ENCODE assay signal across 16 cellular contexts in the genomic region with DNA sequence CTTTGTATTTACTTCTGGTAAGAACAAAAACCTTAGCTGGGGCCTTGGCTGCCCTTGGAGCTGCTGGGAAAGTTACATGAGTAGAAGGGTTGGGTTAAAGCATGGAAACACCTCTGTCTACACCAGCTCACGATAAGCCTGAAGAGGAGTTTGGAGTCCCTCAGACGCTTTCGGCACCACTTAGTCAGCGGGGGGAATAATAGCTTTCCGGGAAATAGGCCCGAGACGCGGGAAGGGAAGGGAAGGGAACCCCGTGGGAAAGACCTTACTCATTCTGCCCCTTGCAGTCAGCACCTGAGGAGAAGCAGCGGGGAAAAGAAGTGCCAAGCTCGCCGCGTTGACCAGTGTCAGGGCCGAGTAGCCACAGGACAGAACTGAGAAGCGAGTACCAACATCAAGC.
DNase-seq lines count a peak whose midpoint lies in the region; ATAC-seq and TF ChIP-seq lines count a peak whose summit lies in the region.
"Had no signal": no experiment of that assay in that cellular context is flagged by ENCODE, and none has a peak within 500 bp of the region (broad histone marks: within the 10 kb centered on the region; RNA-seq: fewer than 3 reads in every experiment).

No MANE protein-coding gene starts in this region.

- no peaks in the 10 kb centered on the region for H3K36me3 Mint-ChIP-seq in activated CD4-positive, alpha-beta memory T cell treated with anti-CD3 and anti-CD28 coated beads for 36 hours
- H3K36me3 Mint-ChIP-seq in activated CD4-positive, alpha-beta memory T cell treated with anti-CD3 and anti-CD28 coated beads, Interleukin-2, amount 10 ng/mL, durations not matched to agents 7 days and 5 days (ENCODE audit: low read depth), result no peaks in the 10 kb centered on the region
- H3K36me3 Mint-ChIP-seq: CD14-positive monocyte; CD8-positive, alpha-beta T cell had no signal

- intact Hi-C loops in activated CD4-positive, alpha-beta memory T cell treated with anti-CD3 and anti-CD28 coated beads for 36 hours (cut with micrococcal nuclease), result no loop called here
- intact Hi-C loops in posterior vena cava (cut with DNase I), result no loop called here

- no peak overlapping the region for H3K4me3 ChIP-seq in RWPE2 (ENCODE audit: severe bottlenecking)

- no peak overlapping the region for H3K27ac Mint-ChIP-seq in activated CD4-positive, alpha-beta memory T cell treated with anti-CD3 and anti-CD28 coated beads for 36 hours
- no peak overlapping the region for H3K27ac Mint-ChIP-seq in activated CD4-positive, alpha-beta memory T cell treated with anti-CD3 and anti-CD28 coated beads, Interleukin-2, amount 10 ng/mL, durations not matched to agents 7 days and 5 days
- H3K27ac Mint-ChIP-seq: CD8-positive, alpha-beta T cell had no signal

- POLR2A ChIA-PET in activated CD4-positive, alpha-beta memory T cell treated with anti-CD3 and anti-CD28 coated beads for 36 hours (lab: Charles Lee), result no interaction called here
- POLR2A ChIA-PET in activated CD4-positive, alpha-beta memory T cell treated with anti-CD3 and anti-CD28 coated beads, Interleukin-2, amount 10 ng/mL, durations not matched to agents 7 days and 5 days (lab: Charles Lee), result no interaction called here

- no peaks in the 10 kb centered on the region for H3K9me3 Mint-ChIP-seq in activated CD4-positive, alpha-beta memory T cell treated with anti-CD3 and anti-CD28 coated beads for 36 hours
- no peaks in the 10 kb centered on the region for H3K9me3 Mint-ChIP-seq in activated CD4-positive, alpha-beta memory T cell treated with anti-CD3 and anti-CD28 coated beads, Interleukin-2, amount 10 ng/mL, durations not matched to agents 7 days and 5 days
- H3K9me3 Mint-ChIP-seq: CD14-positive monocyte; CD8-positive, alpha-beta T cell; H9 had no signal

- no peak overlapping the region for H3K4me3 Mint-ChIP-seq in activated CD4-positive, alpha-beta memory T cell treated with anti-CD3 and anti-CD28 coated beads for 36 hours
- H3K4me3 Mint-ChIP-seq in activated CD4-positive, alpha-beta memory T cell treated with anti-CD3 and anti-CD28 coated beads, Interleukin-2, amount 10 ng/mL, durations not matched to agents 7 days and 5 days, result no peak overlapping the region
- H3K4me3 Mint-ChIP-seq: CD14-positive monocyte; CD8-positive, alpha-beta T cell; H9 had no signal

- H3K27me3 ChIP-seq in RWPE2 (ENCODE audit: insufficient read depth, poor library complexity, severe bottlenecking), result no peaks in the 10 kb centered on the region

- no peaks in the 10 kb centered on the region for H3K27me3 Mint-ChIP-seq in activated CD4-positive, alpha-beta memory T cell treated with anti-CD3 and anti-CD28 coated beads for 36 hours
- H3K27me3 Mint-ChIP-seq in activated CD4-positive, alpha-beta memory T cell treated with anti-CD3 and anti-CD28 coated beads, Interleukin-2, amount 10 ng/mL, durations not matched to agents 7 days and 5 days, result no peaks in the 10 kb centered on the region

- ATAC-seq in RWPE2 (ENCODE audit: low read depth) (no peak), left lobe of liver (no peak)
- ATAC-seq: CD8-positive, alpha-beta T cell had no signal

- DNase-seq in activated CD4-positive, alpha-beta memory T cell treated with anti-CD3 and anti-CD28 coated beads for 36 hours, result peak; percentile 5
- no peak for DNase-seq in activated CD4-positive, alpha-beta memory T cell treated with anti-CD3 and anti-CD28 coated beads, Interleukin-2, amount 10 ng/mL, durations not matched to agents 7 days and 5 days
- DNase-seq in RWPE2 (ENCODE audit: low spot score), result peak; percentile 44
- DNase-seq in left lobe of liver (ENCODE audit: low spot score), result peak; percentile 35
- DNase-seq in posterior vena cava (ENCODE audit: low spot score), result peak; percentile 70
- DNase-seq in hepatic stellate cell (ENCODE audit: low spot score), result no peak
- no peak for DNase-seq in NCI-H187 treated with DMSO at 0.1 percent for 48 hours (lab: John Stamatoyannopoulos, UW)
- DNase-seq in NCI-H69 (lab: John Stamatoyannopoulos, UW), result no peak
- DNase-seq: CD8-positive, alpha-beta T cell; COR-L47; DND-41; GDM1; GOT3; H9 had no signal

- H3K27ac ChIP-seq in RWPE2 (ENCODE audit: poor library complexity, severe bottlenecking), result no peak overlapping the region
- H3K27ac ChIP-seq: 22Rv1 had no signal

- H3K4me1 ChIP-seq in RWPE2 (ENCODE audit: insufficient read depth, poor library complexity, severe bottlenecking), result no peaks in the 10 kb centered on the region

- no peak for TF ChIP-seq CTCF in RWPE2 (IDR thresholded peaks at IDR 0.05; ENCODE audit: poor library complexity, severe bottlenecking)

- CTCF ChIA-PET in activated CD4-positive, alpha-beta memory T cell treated with anti-CD3 and anti-CD28 coated beads for 36 hours (lab: Charles Lee), result no interaction called here
- CTCF ChIA-PET in activated CD4-positive, alpha-beta memory T cell treated with anti-CD3 and anti-CD28 coated beads, Interleukin-2, amount 10 ng/mL, durations not matched to agents 7 days and 5 days (lab: Charles Lee), result no interaction called here

- no peaks in the 10 kb centered on the region for H3K9me3 ChIP-seq in RWPE2 (ENCODE audit: severe bottlenecking)

- H3K36me3 ChIP-seq in RWPE2 (ENCODE audit: low read depth), result no peaks in the 10 kb centered on the region

- H3K4me1 Mint-ChIP-seq in activated CD4-positive, alpha-beta memory T cell treated with anti-CD3 and anti-CD28 coated beads for 36 hours (ENCODE audit: low read depth), result peaks cover 4% of the 10 kb centered on the region
- H3K4me1 Mint-ChIP-seq in activated CD4-positive, alpha-beta memory T cell treated with anti-CD3 and anti-CD28 coated beads, Interleukin-2, amount 10 ng/mL, durations not matched to agents 7 days and 5 days, result peaks cover 7% of the 10 kb centered on the region

Comparison
In these comparisons a context has a peak if more than half of its experiments do, and no peak if none do; other contexts are left out.
1. DNase-seq: peak in activated CD4-positive, alpha-beta memory T cell treated with anti-CD3 and anti-CD28 coated beads for 36 hours (single experiment), RWPE2 (single experiment), left lobe of liver (single experiment) and posterior vena cava (single experiment); none in activated CD4-positive, alpha-beta memory T cell treated with anti-CD3 and anti-CD28 coated beads, Interleukin-2, amount 10 ng/mL, durations not matched to agents 7 days and 5 days (single experiment), hepatic stellate cell (single experiment), NCI-H187 treated with DMSO at 0.1 percent for 48 hours (single experiment) and NCI-H69 (single experiment).